Comparison of ENCODE assay signal across 19 cellular contexts in the genomic region with DNA sequence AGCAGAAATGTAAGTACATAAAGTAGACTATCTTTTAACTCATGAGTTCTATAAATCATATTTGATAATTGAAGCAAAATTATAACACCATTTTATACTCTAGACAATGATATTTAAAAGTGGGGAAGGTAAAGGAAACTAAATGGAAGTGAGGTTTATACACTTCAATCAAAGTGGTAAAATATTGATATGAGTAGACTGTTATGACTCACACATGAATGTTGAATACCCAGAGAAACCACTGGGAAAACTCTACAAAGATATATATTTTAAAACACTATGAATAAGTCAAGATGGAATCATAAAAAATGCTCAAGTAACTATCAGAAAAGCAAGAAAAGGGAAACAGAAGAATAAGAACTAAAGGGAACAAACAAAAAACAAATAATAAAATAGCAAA. TPM values are rescaled to one million over a fixed set of nuclear protein-coding genes. Genes with fewer than 3 reads are reported as not detected.
DNase-seq lines count a peak whose midpoint lies in the region; ATAC-seq and TF ChIP-seq lines count a peak whose summit lies in the region.
"Had no signal": no experiment of that assay in that cellular context is flagged by ENCODE, and none has a peak within 500 bp of the region (broad histone marks: within the 10 kb centered on the region; RNA-seq: fewer than 3 reads in every experiment).

No MANE protein-coding gene starts in this region.

- H3K27ac Mint-ChIP-seq in activated naive CD8-positive, alpha-beta T cell treated with anti-CD3 and anti-CD28 coated beads, Interleukin-2, amount 50 U/mL, for 24 hours: no peak overlapping the region
- no peak overlapping the region for H3K27ac Mint-ChIP-seq in activated naive CD8-positive, alpha-beta T cell treated with anti-CD3 and anti-CD28 coated beads for 36 hours
- no peak overlapping the region for H3K27ac Mint-ChIP-seq in activated T-helper 17 cell treated with anti-CD3 and anti-CD28 coated beads, Interleukin-2, amount 50 U/mL, for 72 hours
- no peak overlapping the region for H3K27ac Mint-ChIP-seq in endodermal cell

- no peak overlapping the region for H3K9ac ChIP-seq in endodermal cell (ENCODE audit: extremely low read depth, low read length, poor library complexity, severe bottlenecking)
- no peak overlapping the region for H3K9ac ChIP-seq in mammary epithelial cell (ENCODE audit: insufficient read depth, low read length)
- H3K9ac ChIP-seq: KMS-11, SK-N-SH had no signal

- H3K4me2 ChIP-seq in mammary epithelial cell (ENCODE audit: insufficient read depth, low read depth, low read length): no peak overlapping the region
- H3K4me2 ChIP-seq: KMS-11, SK-N-SH had no signal

- no peak overlapping the region for H3K4me3 ChIP-seq in endodermal cell (ENCODE audit: low read length)
- H3K4me3 ChIP-seq in mammary epithelial cell (replicated peaks in 1 of 3; ENCODE audit: insufficient read depth in 1 of 3, low read depth in 2 of 3, low read length in 3 of 3): no peak overlapping the region

- BruUV-seq in mammary epithelial cell (replicated peaks; lab: Mats Ljungman, UMichigan): no TSS peak

- intact Hi-C loops in mammary epithelial cell (cut with micrococcal nuclease): no loop called here

- no peaks in the 10 kb centered on the region for H3K27me3 Mint-ChIP-seq in activated naive CD8-positive, alpha-beta T cell treated with anti-CD3 and anti-CD28 coated beads, Interleukin-2, amount 50 U/mL, for 24 hours
- H3K27me3 Mint-ChIP-seq in activated naive CD8-positive, alpha-beta T cell treated with anti-CD3 and anti-CD28 coated beads for 36 hours: no peaks in the 10 kb centered on the region
- H3K27me3 Mint-ChIP-seq in activated T-helper 17 cell treated with anti-CD3 and anti-CD28 coated beads, Interleukin-2, amount 50 U/mL, for 72 hours: no peaks in the 10 kb centered on the region
- peaks cover 4% of the 10 kb centered on the region for H3K27me3 Mint-ChIP-seq in endodermal cell (ENCODE audit: insufficient read depth)

- H3K27ac ChIP-seq in endodermal cell (ENCODE audit: low read depth, low read length) (no peak overlapping the region), mammary epithelial cell (ENCODE audit: insufficient read depth, low read depth, low read length) (no peak overlapping the region)
- H3K27ac ChIP-seq: KMS-11 had no signal

- H4K20me1 ChIP-seq in mammary epithelial cell (ENCODE audit: insufficient read depth, low read length): no peaks in the 10 kb centered on the region

- ATAC-seq in activated naive CD8-positive, alpha-beta T cell treated with anti-CD3 and anti-CD28 coated beads, Interleukin-2, amount 50 U/mL, for 24 hours: peak; percentile 72
- ATAC-seq in GM18858 (IDR thresholded peaks at IDR 0.05; ENCODE audit: unreplicated experiment): peak; percentile 62
- ATAC-seq in activated T-helper 17 cell treated with anti-CD3 and anti-CD28 coated beads, Interleukin-2, amount 50 U/mL, for 72 hours (replicated peaks): peak; percentile 83
- ATAC-seq: HCT116, HepG2 had no signal

- dilution Hi-C loops in mammary epithelial cell (cut with HindIII; ENCODE audit: low sequenced_read_pairs): loop anchor here (5.0 kb wide), 1 partner anchor 51 kb away; no protein-coding TSS in a partner anchor

- no peaks in the 10 kb centered on the region for H3K36me3 ChIP-seq in endodermal cell (ENCODE audit: control insufficient read depth, insufficient read depth, low read length)
- H3K36me3 ChIP-seq in mammary epithelial cell (ENCODE audit: insufficient read depth, low read length): no peaks in the 10 kb centered on the region

- no peaks in the 10 kb centered on the region for H3K27me3 ChIP-seq in endodermal cell (ENCODE audit: control insufficient read depth, insufficient read depth, low read length, poor library complexity, severe bottlenecking)
- peaks cover 9% of the 10 kb centered on the region for H3K27me3 ChIP-seq in mammary epithelial cell (ENCODE audit: insufficient read depth, low read length)

- H3K36me3 Mint-ChIP-seq in activated naive CD8-positive, alpha-beta T cell treated with anti-CD3 and anti-CD28 coated beads, Interleukin-2, amount 50 U/mL, for 24 hours (ENCODE audit: low read depth): peaks cover 2% of the 10 kb centered on the region
- peaks cover 2% of the 10 kb centered on the region for H3K36me3 Mint-ChIP-seq in activated naive CD8-positive, alpha-beta T cell treated with anti-CD3 and anti-CD28 coated beads for 36 hours
- H3K36me3 Mint-ChIP-seq in activated T-helper 17 cell treated with anti-CD3 and anti-CD28 coated beads, Interleukin-2, amount 50 U/mL, for 72 hours (ENCODE audit: low read depth): peaks cover 5% of the 10 kb centered on the region
- H3K36me3 Mint-ChIP-seq in endodermal cell (ENCODE audit: low read depth): no peaks in the 10 kb centered on the region

- peaks cover 10% of the 10 kb centered on the region for H3K4me1 Mint-ChIP-seq in activated naive CD8-positive, alpha-beta T cell treated with anti-CD3 and anti-CD28 coated beads, Interleukin-2, amount 50 U/mL, for 24 hours
- H3K4me1 Mint-ChIP-seq in activated naive CD8-positive, alpha-beta T cell treated with anti-CD3 and anti-CD28 coated beads for 36 hours: peaks cover 11% of the 10 kb centered on the region
- peaks cover 8% of the 10 kb centered on the region for H3K4me1 Mint-ChIP-seq in activated T-helper 17 cell treated with anti-CD3 and anti-CD28 coated beads, Interleukin-2, amount 50 U/mL, for 72 hours
- H3K4me1 Mint-ChIP-seq in endodermal cell: no peaks in the 10 kb centered on the region

- no peak for DNase-seq in activated naive CD8-positive, alpha-beta T cell treated with anti-CD3 and anti-CD28 coated beads, Interleukin-2, amount 50 U/mL, for 24 hours
- no peak for DNase-seq in activated naive CD8-positive, alpha-beta T cell treated with anti-CD3 and anti-CD28 coated beads for 36 hours
- DNase-seq in MV-4-11 (lab: John Stamatoyannopoulos, UW) (no peak), endodermal cell (no peak), mammary epithelial cell (no peak)
- DNase-seq: DMS153, GOT3, NCI-H1417 treated with DMSO at 0.1 percent for 48 hours, NCI-H187 treated with DMSO at 0.1 percent for 48 hours, NCI-H226, NCI-H524 treated with DMSO at 0.1 percent for 48 hours, RPMI8226, SHP77 treated with DMSO at 0.1 percent for 48 hours, SK-N-SH had no signal

- CTCF ChIA-PET in mammary epithelial cell (lab: Charles Lee; ENCODE audit: low non-redundant PET): no interaction called here

- no peaks in the 10 kb centered on the region for H3K79me2 ChIP-seq in mammary epithelial cell (ENCODE audit: insufficient read depth, low read length)

- no peak for TF ChIP-seq CTCF in endodermal cell (conservative IDR thresholded peaks at IDR 0.05)
- TF ChIP-seq CTCF in mammary epithelial cell (conservative IDR thresholded peaks at IDR 0.05 in 1 of 2, IDR thresholded peaks at IDR 0.05 in 1 of 2; ENCODE audit: extremely low read depth in 1 of 2, insufficient read depth in 1 of 2, low read depth in 1 of 2, low read length in 2 of 2): no peak

- H3K4me1 ChIP-seq in endodermal cell (ENCODE audit: control insufficient read depth, insufficient read depth, low read length) (no peaks in the 10 kb centered on the region), mammary epithelial cell (ENCODE audit: insufficient read depth, low read length) (no peaks in the 10 kb centered on the region)

- peak overlapping the region; percentile 30 for H3K4me3 Mint-ChIP-seq in activated naive CD8-positive, alpha-beta T cell treated with anti-CD3 and anti-CD28 coated beads, Interleukin-2, amount 50 U/mL, for 24 hours
- H3K4me3 Mint-ChIP-seq in activated naive CD8-positive, alpha-beta T cell treated with anti-CD3 and anti-CD28 coated beads for 36 hours: no peak overlapping the region
- peak overlapping the region; percentile 33 for H3K4me3 Mint-ChIP-seq in activated T-helper 17 cell treated with anti-CD3 and anti-CD28 coated beads, Interleukin-2, amount 50 U/mL, for 72 hours
- H3K4me3 Mint-ChIP-seq in endodermal cell: no peak overlapping the region

- no peaks in the 10 kb centered on the region for H3K9me3 Mint-ChIP-seq in activated naive CD8-positive, alpha-beta T cell treated with anti-CD3 and anti-CD28 coated beads, Interleukin-2, amount 50 U/mL, for 24 hours
- no peaks in the 10 kb centered on the region for H3K9me3 Mint-ChIP-seq in activated naive CD8-positive, alpha-beta T cell treated with anti-CD3 and anti-CD28 coated beads for 36 hours
- no peaks in the 10 kb centered on the region for H3K9me3 Mint-ChIP-seq in activated T-helper 17 cell treated with anti-CD3 and anti-CD28 coated beads, Interleukin-2, amount 50 U/mL, for 72 hours
- no peaks in the 10 kb centered on the region for H3K9me3 Mint-ChIP-seq in endodermal cell

- in situ Hi-C loops in mammary epithelial cell (cut with MboI; ENCODE audit: low sequenced_read_pairs in 2 of 2): no loop called here

- no peaks in the 10 kb centered on the region for H3K9me3 ChIP-seq in endodermal cell (ENCODE audit: control insufficient read depth, low read length)
- H3K9me3 ChIP-seq in mammary epithelial cell (replicated peaks; ENCODE audit: insufficient read depth, low read length): no peaks in the 10 kb centered on the region

- no peak overlapping the region for H2AFZ ChIP-seq in mammary epithelial cell (ENCODE audit: low read depth, low read length)

RNA-seq across cellular contexts. Expression of a gene that starts 8.4 kb away (rescaled TPM):
- 1 to 10 TPM in 1 of 2 experiments, under 1 TPM in 1; 0.56 to 1.0 TPM for total RNA-seq in activated naive CD8-positive, alpha-beta T cell treated with anti-CD3 and anti-CD28 coated beads for 36 hours
- total RNA-seq in activated T-helper 17 cell treated with anti-CD3 and anti-CD28 coated beads, Interleukin-2, amount 50 U/mL, for 72 hours: 1 to 10 TPM in 1 of 2 donors, under 1 TPM in 1; 0.71 to 1.4 TPM
- total RNA-seq in endodermal cell (1 to 10 TPM in 1 of 2 donors, under 1 TPM in 1; 0.38 to 1.0 TPM), mammary epithelial cell (1 to 10 TPM in 1 of 2 donors, under 1 TPM in 1; 0.83 to 3.5 TPM)
- not detected for polyA plus RNA-seq in endodermal cell (2013, experiment 1 of 2)
- 0.08 TPM for polyA plus RNA-seq in endodermal cell (2013, experiment 2 of 2)
- 1.6 TPM for polyA plus RNA-seq in mammary epithelial cell
- polyA minus RNA-seq in mammary epithelial cell: 0.62 TPM
- total RNA-seq: HepG2 had no signal
- polyA plus RNA-seq: SK-N-SH had no signal

RNA-seq across cellular contexts. Expression of a gene that starts 38.1 kb away (rescaled TPM):
- 10 to 100 TPM; 42.3 to 42.6 TPM for total RNA-seq in activated naive CD8-positive, alpha-beta T cell treated with anti-CD3 and anti-CD28 coated beads for 36 hours
- total RNA-seq in activated T-helper 17 cell treated with anti-CD3 and anti-CD28 coated beads, Interleukin-2, amount 50 U/mL, for 72 hours: 10 to 100 TPM; 39.3 to 43.4 TPM
- total RNA-seq in endodermal cell: 10 to 100 TPM; 48.7 to 74.5 TPM
- polyA plus RNA-seq in endodermal cell (2013, experiment 1 of 2): 59.4 TPM
- polyA plus RNA-seq in endodermal cell (2013, experiment 2 of 2): 58.4 TPM
- 10 to 100 TPM; 44.3 to 69.0 TPM for total RNA-seq in mammary epithelial cell
- polyA plus RNA-seq in mammary epithelial cell: 64.5 TPM
- 13.8 TPM for polyA minus RNA-seq in mammary epithelial cell

RNA-seq across cellular contexts. Expression of a gene that starts 38.4 kb away (rescaled TPM):
- total RNA-seq in activated naive CD8-positive, alpha-beta T cell treated with anti-CD3 and anti-CD28 coated beads for 36 hours: 1 to 10 TPM; 6.8 to 8.0 TPM
- total RNA-seq in activated T-helper 17 cell treated with anti-CD3 and anti-CD28 coated beads, Interleukin-2, amount 50 U/mL, for 72 hours: 10 to 100 TPM in 1 of 2 donors, 1 to 10 TPM in 1; 9.0 to 11.8 TPM
- total RNA-seq in endodermal cell (1 to 10 TPM; 4.3 to 4.4 TPM), mammary epithelial cell (10 to 100 TPM; 10.1 to 19.0 TPM)
- polyA plus RNA-seq in endodermal cell (2013, experiment 1 of 2): 7.4 TPM
- polyA plus RNA-seq in endodermal cell (2013, experiment 2 of 2): 7.3 TPM
- 10.6 TPM for polyA plus RNA-seq in mammary epithelial cell
- polyA minus RNA-seq in mammary epithelial cell: 8.3 TPM

Comparison
In these comparisons a context has a peak if more than half of its experiments do, and no peak if none do; other contexts are left out.
1. H3K4me3 Mint-ChIP-seq: peak in activated naive CD8-positive, alpha-beta T cell treated with anti-CD3 and anti-CD28 coated beads, Interleukin-2, amount 50 U/mL, for 24 hours (single experiment) and activated T-helper 17 cell treated with anti-CD3 and anti-CD28 coated beads, Interleukin-2, amount 50 U/mL, for 72 hours (single experiment); none in activated naive CD8-positive, alpha-beta T cell treated with anti-CD3 and anti-CD28 coated beads for 36 hours (single experiment) and endodermal cell (single experiment).
2. Peak in every context shown above with its lines, with median percentiles within 50 percentile points of each other: ATAC-seq.